Comparison of ENCODE assay signal across 8 cellular contexts in genomic region chr2:176554107-176555048, GRCh38.
DNase-seq lines count a peak whose midpoint lies in the region; ATAC-seq and TF ChIP-seq lines count a peak whose summit lies in the region.

No MANE protein-coding gene starts in this region.

- no peaks in the 10 kb centered on the region for H4K20me1 ChIP-seq in neural cell (ENCODE audit: insufficient read depth)

- no peak for TF ChIP-seq EP300 in neural cell (conservative IDR thresholded peaks at IDR 0.05; ENCODE audit: poor library complexity, severe bottlenecking)

- 7 to 9% methylated on average over 17 of the region's 17 CpGs for WGBS in aorta, 2 donors

- H3K9me3 ChIP-seq in neural cell (ENCODE audit: low read length) = no peaks in the 10 kb centered on the region
- no peaks in the 10 kb centered on the region for H3K9me3 ChIP-seq in aorta (ENCODE audit: control insufficient read depth, low read length)

- intact Hi-C loops in aorta (cut with DNase I) = loop anchor here (1.0 to 10.0 kb wide), 6 partner anchors 83 to 417 kb away; partner anchors contain the start of gene MTX2 (in 1 of the 2)

- no peaks in the 10 kb centered on the region for H3K79me2 ChIP-seq in neural cell (replicated peaks; ENCODE audit: insufficient read depth, low read length)

- ATAC-seq in aorta (ENCODE audit: low FRiP score) (peak; percentile 86), GM21717 (IDR thresholded peaks at IDR 0.05; ENCODE audit: unreplicated experiment) (no peak)

- no peak overlapping the region for H3K9ac ChIP-seq in neural cell (ENCODE audit: low read length)

- H2AFZ ChIP-seq in neural cell (ENCODE audit: low read depth, low read length) = no peak overlapping the region

- H3F3A ChIP-seq in neural cell (ENCODE audit: insufficient read depth, low read length, poor library complexity, severe bottlenecking) = no peaks in the 10 kb centered on the region

- H3K4me2 ChIP-seq in neural cell (ENCODE audit: low read length) = no peak overlapping the region

- no peaks in the 10 kb centered on the region for H3K9me2 ChIP-seq in neural cell (ENCODE audit: insufficient read depth, low read length)

- no peaks in the 10 kb centered on the region for H3K36me3 ChIP-seq in neural cell (ENCODE audit: insufficient read depth, low read length)
- H3K36me3 ChIP-seq in aorta (ENCODE audit: control insufficient read depth in 1 of 2, insufficient read depth in 2 of 2, low read length in 1 of 2) = no peaks in the 10 kb centered on the region

- peak overlapping the region; percentile 59 for H3K4me3 ChIP-seq in fibroblast of villous mesenchyme (ENCODE audit: low read depth, low read length)
- no peak overlapping the region for H3K4me3 ChIP-seq in neural cell (ENCODE audit: low read length)
- peak overlapping the region; percentile 18 to 44 for H3K4me3 ChIP-seq in aorta (ENCODE audit: low read length in 2 of 2)

- TF ChIP-seq CTCF in fibroblast of villous mesenchyme (IDR thresholded peaks at IDR 0.05; ENCODE audit: insufficient read depth, low read depth, low read length) (peak; percentile 73), neural cell (IDR thresholded peaks at IDR 0.05; ENCODE audit: poor library complexity, severe bottlenecking) (peak; percentile 85)

- DNase-seq in ELF-1 (ENCODE audit: low read depth, low spot score) = peak; percentile 49
- DNase-seq in HT1080 (ENCODE audit: low read depth) = peak; percentile 63
- peak; percentile 43 to 52 for DNase-seq in NOMO-1 (lab: John Stamatoyannopoulos, UW; ENCODE audit: unreplicated experiment in 2 of 2)
- peak; percentile 22 for DNase-seq in activated naive CD4-positive, alpha-beta T cell treated with Interleukin-2 at 50 U/mL for 16 hours
- DNase-seq in fibroblast of villous mesenchyme (ENCODE audit: low read depth) = peak; percentile 69
- DNase-seq in aorta = peak in 1 of 2 donors; percentile 43

- peaks cover 3 to 11% of the 10 kb centered on the region in 2 donors for H3K4me1 ChIP-seq in aorta (ENCODE audit: control insufficient read depth in 1 of 2, insufficient read depth in 2 of 2, low read length in 2 of 2)

- H3K27me3 ChIP-seq in neural cell (ENCODE audit: insufficient read depth, low read depth, low read length) = peaks cover 10% of the 10 kb centered on the region
- no peaks in the 10 kb centered on the region for H3K27me3 ChIP-seq in aorta (ENCODE audit: control insufficient read depth in 1 of 2, insufficient read depth in 2 of 2, low read length in 1 of 2)

- H3K27ac ChIP-seq in neural cell (ENCODE audit: low read length) = no peak overlapping the region
- peak overlapping the region in 1 of 2 donors; percentile 82 for H3K27ac ChIP-seq in aorta (ENCODE audit: low read depth in 1 of 2, low read length in 2 of 2)

- peak; percentile 86 for TF ChIP-seq RAD21 in neural cell (conservative IDR thresholded peaks at IDR 0.05)

TF ChIP-seq in neural cell, 6 proteins besides CTCF, POLR2A, EP300 and RAD21:
- TF ChIP-seq MXI1 (conservative IDR thresholded peaks at IDR 0.05; ENCODE audit: poor library complexity, severe bottlenecking) (peak; percentile 19), POLR2AphosphoS5 (IDR thresholded peaks at IDR 0.05) (no peak), SMC3 (conservative IDR thresholded peaks at IDR 0.05; ENCODE audit: poor library complexity) (peak; percentile 83), EZH2 (IDR thresholded peaks at IDR 0.05; ENCODE audit: borderline replicate concordance, insufficient read depth, low read length, poor library complexity, severe bottlenecking) (no peak), REST (IDR thresholded peaks at IDR 0.05; ENCODE audit: borderline replicate concordance) (no peak)
